1 cellular context compared by ENCODE assay signal in genomic region chr2:8126783-8127182, GRCh38.
A peak's percentile ranks its signal among the peaks of the same experiment; 100 is the strongest.
TF ChIP-seq lines count a peak whose summit lies in the region.

No MANE protein-coding gene starts in this region.

TF ChIP-seq in HepG2, 621 proteins besides CTCF, POLR2A, EP300 and RAD21 (continued from another document and continues in another):
- no peak for TF ChIP-seq ARID4A (CRISPR knock-in tag; IDR thresholded peaks at IDR 0.05; ENCODE audit: borderline replicate concordance)
- no peak for TF ChIP-seq SRSF4 (IDR thresholded peaks at IDR 0.05; ENCODE audit: low read depth, low read length, poor library complexity, severe bottlenecking)
- TF ChIP-seq AHDC1 (CRISPR knock-in tag; IDR thresholded peaks at IDR 0.05; ENCODE audit: borderline replicate concordance): peak; percentile 47; the same call in 1 of the 2 replicates
- TF ChIP-seq NR2F6 (IDR thresholded peaks at IDR 0.05): no peak
- peak; percentile 72; the same call in 1 of the 2 replicates for TF ChIP-seq NR2F6 (CRISPR knock-in tag; IDR thresholded peaks at IDR 0.05)
- TF ChIP-seq ZBTB20 (CRISPR knock-in tag; IDR thresholded peaks at IDR 0.05; ENCODE audit: borderline replicate concordance, low read depth): no peak; the same call in 1 of the 2 replicates
- TF ChIP-seq ZNF281 (CRISPR knock-in tag; IDR thresholded peaks at IDR 0.05; ENCODE audit: borderline replicate concordance): peak; percentile 54; the same call in 1 of the 2 replicates
- no peak for TF ChIP-seq MLLT10 (CRISPR knock-in tag; IDR thresholded peaks at IDR 0.05)
- TF ChIP-seq, protein P1, sequence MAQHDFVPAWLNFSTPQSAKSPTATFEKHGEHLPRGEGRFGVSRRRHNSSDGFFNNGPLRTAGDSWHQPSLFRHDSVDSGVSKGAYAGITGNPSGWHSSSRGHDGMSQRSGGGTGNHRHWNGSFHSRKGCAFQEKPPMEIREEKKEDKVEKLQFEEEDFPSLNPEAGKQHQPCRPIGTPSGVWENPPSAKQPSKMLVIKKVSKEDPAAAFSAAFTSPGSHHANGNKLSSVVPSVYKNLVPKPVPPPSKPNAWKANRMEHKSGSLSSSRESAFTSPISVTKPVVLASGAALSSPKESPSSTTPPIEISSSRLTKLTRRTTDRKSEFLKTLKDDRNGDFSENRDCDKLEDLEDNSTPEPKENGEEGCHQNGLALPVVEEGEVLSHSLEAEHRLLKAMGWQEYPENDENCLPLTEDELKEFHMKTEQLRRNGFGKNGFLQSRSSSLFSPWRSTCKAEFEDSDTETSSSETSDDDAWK (CRISPR knock-in tag; IDR thresholded peaks at IDR 0.05): no peak
- TF ChIP-seq RFXAP (CRISPR knock-in tag; IDR thresholded peaks at IDR 0.05; ENCODE audit: borderline replicate concordance): no peak
- no peak for TF ChIP-seq U2AF1 (optimal IDR thresholded peaks at IDR 0.05; ENCODE audit: low read depth, low read length)
- TF ChIP-seq KDM5A (IDR thresholded peaks at IDR 0.05; ENCODE audit: borderline replicate concordance, low read length): no peak
- TF ChIP-seq FOXJ3 (CRISPR knock-in tag; IDR thresholded peaks at IDR 0.05; ENCODE audit: borderline replicate concordance): no peak
- peak; percentile 55 for TF ChIP-seq MED8 (CRISPR knock-in tag; IDR thresholded peaks at IDR 0.05; ENCODE audit: insufficient replicate concordance)
- no peak for TF ChIP-seq ATRX (CRISPR knock-in tag; IDR thresholded peaks at IDR 0.05; ENCODE audit: borderline replicate concordance)
- no peak for TF ChIP-seq ZNF354B (CRISPR knock-in tag; IDR thresholded peaks at IDR 0.05)
- TF ChIP-seq, protein P2, sequence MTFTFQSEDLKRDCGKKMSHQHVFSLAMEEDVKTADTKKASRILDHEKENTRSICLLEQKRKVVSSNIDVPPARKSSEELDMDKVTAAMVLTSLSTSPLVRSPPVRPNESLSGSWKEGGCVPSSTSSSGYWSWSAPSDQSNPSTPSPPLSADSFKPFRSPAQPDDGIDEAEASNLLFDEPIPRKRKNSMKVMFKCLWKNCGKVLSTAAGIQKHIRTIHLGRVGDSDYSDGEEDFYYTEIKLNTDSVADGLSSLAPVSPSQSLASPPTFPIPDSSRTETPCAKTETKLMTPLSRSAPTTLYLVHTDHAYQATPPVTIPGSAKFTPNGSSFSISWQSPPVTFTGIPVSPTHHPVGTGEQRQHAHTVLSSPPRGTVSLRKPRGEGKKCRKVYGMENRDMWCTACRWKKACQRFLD (CRISPR knock-in tag; IDR thresholded peaks at IDR 0.05; ENCODE audit: borderline replicate concordance): no peak
- TF ChIP-seq ZNF563 (CRISPR knock-in tag; IDR thresholded peaks at IDR 0.05): no peak
- TF ChIP-seq RFX3 (CRISPR knock-in tag; IDR thresholded peaks at IDR 0.05): no peak
- no peak for TF ChIP-seq ZSCAN21 (CRISPR knock-in tag; IDR thresholded peaks at IDR 0.05; ENCODE audit: borderline replicate concordance)
- no peak for TF ChIP-seq RFX1 (IDR thresholded peaks at IDR 0.05)
- TF ChIP-seq, protein P3, sequence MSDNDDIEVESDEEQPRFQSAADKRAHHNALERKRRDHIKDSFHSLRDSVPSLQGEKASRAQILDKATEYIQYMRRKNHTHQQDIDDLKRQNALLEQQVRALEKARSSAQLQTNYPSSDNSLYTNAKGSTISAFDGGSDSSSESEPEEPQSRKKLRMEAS (IDR thresholded peaks at IDR 0.05): peak; percentile 91
- TF ChIP-seq, protein P4, sequence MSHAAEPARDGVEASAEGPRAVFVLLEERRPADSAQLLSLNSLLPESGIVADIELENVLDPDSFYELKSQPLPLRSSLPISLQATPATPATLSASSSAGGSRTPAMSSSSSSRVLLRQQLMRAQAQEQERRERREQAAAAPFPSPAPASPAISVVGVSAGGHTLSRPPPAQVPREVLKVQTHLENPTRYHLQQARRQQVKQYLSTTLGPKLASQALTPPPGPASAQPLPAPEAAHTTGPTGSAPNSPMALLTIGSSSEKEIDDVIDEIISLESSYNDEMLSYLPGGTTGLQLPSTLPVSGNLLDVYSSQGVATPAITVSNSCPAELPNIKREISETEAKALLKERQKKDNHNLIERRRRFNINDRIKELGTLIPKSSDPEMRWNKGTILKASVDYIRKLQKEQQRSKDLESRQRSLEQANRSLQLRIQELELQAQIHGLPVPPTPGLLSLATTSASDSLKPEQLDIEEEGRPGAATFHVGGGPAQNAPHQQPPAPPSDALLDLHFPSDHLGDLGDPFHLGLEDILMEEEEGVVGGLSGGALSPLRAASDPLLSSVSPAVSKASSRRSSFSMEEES (CRISPR knock-in tag; IDR thresholded peaks at IDR 0.05): peak; percentile 89
- TF ChIP-seq FOXO1 (CRISPR knock-in tag; IDR thresholded peaks at IDR 0.05): peak; percentile 80
- TF ChIP-seq, protein P5, sequence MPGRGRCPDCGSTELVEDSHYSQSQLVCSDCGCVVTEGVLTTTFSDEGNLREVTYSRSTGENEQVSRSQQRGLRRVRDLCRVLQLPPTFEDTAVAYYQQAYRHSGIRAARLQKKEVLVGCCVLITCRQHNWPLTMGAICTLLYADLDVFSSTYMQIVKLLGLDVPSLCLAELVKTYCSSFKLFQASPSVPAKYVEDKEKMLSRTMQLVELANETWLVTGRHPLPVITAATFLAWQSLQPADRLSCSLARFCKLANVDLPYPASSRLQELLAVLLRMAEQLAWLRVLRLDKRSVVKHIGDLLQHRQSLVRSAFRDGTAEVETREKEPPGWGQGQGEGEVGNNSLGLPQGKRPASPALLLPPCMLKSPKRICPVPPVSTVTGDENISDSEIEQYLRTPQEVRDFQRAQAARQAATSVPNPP (CRISPR knock-in tag; IDR thresholded peaks at IDR 0.05): no peak
- TF ChIP-seq NFATC3 (CRISPR knock-in tag; IDR thresholded peaks at IDR 0.05): no peak
- TF ChIP-seq ZFX (CRISPR knock-in tag; IDR thresholded peaks at IDR 0.05; ENCODE audit: low read depth): peak; percentile 71
- TF ChIP-seq NFYC (CRISPR knock-in tag; IDR thresholded peaks at IDR 0.05): no peak
- TF ChIP-seq, protein P6, sequence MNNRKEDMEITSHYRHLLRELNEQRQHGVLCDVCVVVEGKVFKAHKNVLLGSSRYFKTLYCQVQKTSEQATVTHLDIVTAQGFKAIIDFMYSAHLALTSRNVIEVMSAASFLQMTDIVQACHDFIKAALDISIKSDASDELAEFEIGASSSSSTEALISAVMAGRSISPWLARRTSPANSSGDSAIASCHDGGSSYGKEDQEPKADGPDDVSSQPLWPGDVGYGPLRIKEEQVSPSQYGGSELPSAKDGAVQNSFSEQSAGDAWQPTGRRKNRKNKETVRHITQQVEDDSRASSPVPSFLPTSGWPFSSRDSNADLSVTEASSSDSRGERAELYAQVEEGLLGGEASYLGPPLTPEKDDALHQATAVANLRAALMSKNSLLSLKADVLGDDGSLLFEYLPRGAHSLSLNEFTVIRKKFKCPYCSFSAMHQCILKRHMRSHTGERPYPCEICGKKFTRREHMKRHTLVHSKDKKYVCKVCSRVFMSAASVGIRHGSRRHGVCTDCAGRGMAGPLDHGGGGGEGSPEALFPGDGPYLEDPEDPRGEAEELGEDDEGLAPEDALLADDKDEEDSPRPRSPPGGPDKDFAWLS (CRISPR knock-in tag; IDR thresholded peaks at IDR 0.05; ENCODE audit: borderline replicate concordance): no peak
- TF ChIP-seq ZFAT (CRISPR knock-in tag; conservative IDR thresholded peaks at IDR 0.05): no peak
- no peak; the same call in 1 of the 2 replicates for TF ChIP-seq KDM4B (CRISPR knock-in tag; IDR thresholded peaks at IDR 0.05)
- TF ChIP-seq ZNF329 (CRISPR knock-in tag; IDR thresholded peaks at IDR 0.05; ENCODE audit: low read depth): 0 out of 2 replicates have a peak, but pooled peaks have one; percentile 51
- peak; percentile 34 for TF ChIP-seq TBL1XR1 (IDR thresholded peaks at IDR 0.05; ENCODE audit: borderline replicate concordance, low read length, partially characterized antibody)
- TF ChIP-seq ZNF773 (CRISPR knock-in tag; IDR thresholded peaks at IDR 0.05; ENCODE audit: borderline replicate concordance): no peak
- TF ChIP-seq, protein P7, sequence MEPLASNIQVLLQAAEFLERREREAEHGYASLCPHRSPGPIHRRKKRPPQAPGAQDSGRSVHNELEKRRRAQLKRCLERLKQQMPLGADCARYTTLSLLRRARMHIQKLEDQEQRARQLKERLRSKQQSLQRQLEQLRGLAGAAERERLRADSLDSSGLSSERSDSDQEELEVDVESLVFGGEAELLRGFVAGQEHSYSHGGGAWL (CRISPR knock-in tag; IDR thresholded peaks at IDR 0.05): peak; percentile 45; the same call in 1 of the 2 replicates
- peak; percentile 84 for TF ChIP-seq BCL6 (CRISPR knock-in tag; IDR thresholded peaks at IDR 0.05)
- no peak for TF ChIP-seq DPF2 (CRISPR knock-in tag; IDR thresholded peaks at IDR 0.05; ENCODE audit: borderline replicate concordance, low read depth)
- TF ChIP-seq ZNF605 (CRISPR knock-in tag; IDR thresholded peaks at IDR 0.05): no peak
- TF ChIP-seq SAP130 (CRISPR knock-in tag; IDR thresholded peaks at IDR 0.05; ENCODE audit: low read depth): peak; percentile 46; the same call in 1 of the 2 replicates
- no peak for TF ChIP-seq AGO2 (optimal IDR thresholded peaks at IDR 0.05; ENCODE audit: low read depth, low read length)
- no peak for TF ChIP-seq ZSCAN30 (CRISPR knock-in tag; IDR thresholded peaks at IDR 0.05)
